Comparison of ENCODE assay signal across 9 cellular contexts in genomic region chr3:183527421-183527979, GRCh38. TPM values are rescaled to one million over a fixed set of nuclear protein-coding genes. Genes with fewer than 3 reads are reported as not detected.
DNase-seq lines count a peak whose midpoint lies in the region; ATAC-seq and TF ChIP-seq lines count a peak whose summit lies in the region.
"Had no signal": no experiment of that assay in that cellular context is flagged by ENCODE, and none has a peak within 500 bp of the region (broad histone marks: within the 10 kb centered on the region; RNA-seq: fewer than 3 reads in every experiment).

No MANE protein-coding gene starts in this region.

- H3K27me3 Mint-ChIP-seq in natural killer cell treated with Interleukin-12 subunit alpha and Interleukin-12 subunit beta and Interleukin-15 and Interleukin-18, amount 100 ng/mL, for 72 hours, result no peaks in the 10 kb centered on the region

- DNase-seq in SIG-M5 treated with dmso at 0.1 percent for 504 hours (lab: John Stamatoyannopoulos, UW; ENCODE audit: unreplicated experiment), result peak; percentile 74
- DNase-seq in SIG-M5 (lab: John Stamatoyannopoulos, UW), result no peak
- DNase-seq in NB4 (ENCODE audit: low read depth), result peak; percentile 59
- DNase-seq in natural killer cell treated with Interleukin-12 subunit alpha and Interleukin-12 subunit beta and Interleukin-15 and Interleukin-18, amount 100 ng/mL, for 72 hours (ENCODE audit: low spot score), result no peak
- no peak for DNase-seq in NCI-H2029 (lab: John Stamatoyannopoulos, UW)
- no peak for DNase-seq in A172 (ENCODE audit: low spot score)
- DNase-seq in NCI-H226, result no peak

- TF ChIP-seq CTCF in NB4 (IDR thresholded peaks at IDR 0.05; ENCODE audit: low read depth, low read length), result no peak

- peak overlapping the region; percentile 76 to 81 for H3K27ac Mint-ChIP-seq in natural killer cell treated with Interleukin-12 subunit alpha and Interleukin-12 subunit beta and Interleukin-15 and Interleukin-18, amount 100 ng/mL, for 72 hours
- H3K27ac Mint-ChIP-seq: nephron had no signal

- no peak for TF ChIP-seq POLR2A in NB4 (IDR thresholded peaks at IDR 0.05; ENCODE audit: extremely low read depth, insufficient read length)

- peaks cover 12% of the 10 kb centered on the region for H3K36me3 Mint-ChIP-seq in natural killer cell treated with Interleukin-12 subunit alpha and Interleukin-12 subunit beta and Interleukin-15 and Interleukin-18, amount 100 ng/mL, for 72 hours

- H3K4me3 Mint-ChIP-seq in natural killer cell treated with Interleukin-12 subunit alpha and Interleukin-12 subunit beta and Interleukin-15 and Interleukin-18, amount 100 ng/mL, for 72 hours, result peak overlapping the region; percentile 54
- H3K4me3 Mint-ChIP-seq: nephron had no signal

- ATAC-seq in HG02763 (IDR thresholded peaks at IDR 0.05; ENCODE audit: unreplicated experiment), result peak; percentile 76
- peak; percentile 48 to 80 for ATAC-seq in natural killer cell treated with Interleukin-12 subunit alpha and Interleukin-12 subunit beta and Interleukin-15 and Interleukin-18, amount 100 ng/mL, for 72 hours

- H3K4me1 Mint-ChIP-seq in natural killer cell treated with Interleukin-12 subunit alpha and Interleukin-12 subunit beta and Interleukin-15 and Interleukin-18, amount 100 ng/mL, for 72 hours (ENCODE audit: low read depth in 2 of 2), result peaks cover 44 to 50% of the 10 kb centered on the region in 2 donors
- H3K4me1 Mint-ChIP-seq: nephron had no signal

- no peaks in the 10 kb centered on the region for H3K9me3 Mint-ChIP-seq in natural killer cell treated with Interleukin-12 subunit alpha and Interleukin-12 subunit beta and Interleukin-15 and Interleukin-18, amount 100 ng/mL, for 72 hours
- H3K9me3 Mint-ChIP-seq: nephron had no signal

- no peak overlapping the region for H3K4me3 ChIP-seq in NB4 (ENCODE audit: low read depth, low read length)

RNA-seq across cellular contexts. Expression of gene KLHL6, which starts 28.0 kb away (rescaled TPM):
- total RNA-seq in natural killer cell treated with Interleukin-12 subunit alpha and Interleukin-12 subunit beta and Interleukin-15 and Interleukin-18, amount 100 ng/mL, for 72 hours, result 10 to 100 TPM; 16.9 to 19.3 TPM
- total RNA-seq in A172 (2014; rRNA removed; shearing (Covaris generic)), result not detected in 2 replicates

Comparison
In these comparisons a context has a peak if more than half of its experiments do, and no peak if none do; other contexts are left out.
1. DNase-seq: peak in SIG-M5 treated with dmso at 0.1 percent for 504 hours (single experiment) and NB4 (single experiment); none in SIG-M5 (single experiment), natural killer cell treated with Interleukin-12 subunit alpha and Interleukin-12 subunit beta and Interleukin-15 and Interleukin-18, amount 100 ng/mL, for 72 hours (single experiment), NCI-H2029 (single experiment), A172 (single experiment) and NCI-H226 (single experiment).
2. RNA of gene KLHL6, which starts 28.0 kb away (total RNA-seq): 16.9 to 19.3 TPM in natural killer cell treated with Interleukin-12 subunit alpha and Interleukin-12 subunit beta and Interleukin-15 and Interleukin-18, amount 100 ng/mL, for 72 hours; not detected in A172; every median in the first group is over 10 times any median in the second.